In the genomic region with DNA sequence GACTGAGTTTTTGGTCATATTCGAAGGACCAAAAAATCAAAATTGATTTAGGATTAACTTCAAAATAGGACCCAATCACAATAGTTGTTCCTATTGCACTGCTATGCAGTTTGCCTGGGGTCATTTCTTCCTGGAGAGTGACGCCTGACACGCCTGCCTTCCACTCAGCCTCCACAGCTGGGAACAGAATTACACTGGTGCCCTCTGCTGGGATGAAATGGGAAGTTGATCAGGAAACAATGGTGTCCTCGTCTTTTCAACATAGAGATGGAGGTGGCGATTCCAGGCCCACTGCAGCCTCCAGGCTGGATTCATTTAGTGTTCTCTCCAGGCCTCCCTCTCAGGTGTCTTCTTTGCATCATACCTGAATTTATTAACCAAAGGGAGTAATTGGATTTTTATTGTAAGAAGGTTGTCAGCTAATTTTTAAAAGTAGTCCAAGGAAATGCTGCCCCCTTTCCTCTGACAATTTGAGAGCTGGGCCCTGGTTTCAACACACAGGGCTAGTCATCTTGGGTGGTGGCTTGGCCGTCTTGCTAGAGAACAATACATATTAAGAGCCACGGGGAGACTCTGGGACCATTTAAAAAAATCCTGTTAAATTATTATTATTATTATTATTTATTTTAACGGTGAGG, we compare ENCODE assay signal across 8 cellular contexts.
DNase-seq lines count a peak whose midpoint lies in the region; ATAC-seq and TF ChIP-seq lines count a peak whose summit lies in the region.

No MANE protein-coding gene starts in this region.

- in situ Hi-C loops in astrocyte of the cerebellum (cut with HindIII; ENCODE audit: low sequenced_read_pairs) = no loop called here

- TF ChIP-seq POLR2A in GM18505 (IDR thresholded peaks at IDR 0.05; ENCODE audit: borderline replicate concordance, extremely low read depth, insufficient read depth, insufficient read length) = no peak

- DNase-seq in A172 (ENCODE audit: low spot score) (peak; percentile 83), NCI-H1694 (lab: John Stamatoyannopoulos, UW) (peak; percentile 69), T-helper 22 cell (ENCODE audit: low read depth) (peak; percentile 13), astrocyte of the cerebellum (ENCODE audit: low read depth) (peak; percentile 57), iPS DF 4.7 (ENCODE audit: extremely low read depth, low spot score) (peak; percentile 69), smooth muscle cell of the brain vasculature (ENCODE audit: low read depth, low spot score) (peak; percentile 43)

- TF ChIP-seq CTCF in astrocyte of the cerebellum (IDR thresholded peaks at IDR 0.05; ENCODE audit: low read depth, low read length, missing control alignments) = peak; percentile 81

- peak; percentile 88 for ATAC-seq in GM18505 (IDR thresholded peaks at IDR 0.05; ENCODE audit: unreplicated experiment)
- ATAC-seq in HG02938 (IDR thresholded peaks at IDR 0.05; ENCODE audit: unreplicated experiment) = peak; percentile 96

- no peak overlapping the region for H3K4me3 ChIP-seq in astrocyte of the cerebellum (ENCODE audit: low read depth, low read length)

Comparison
In these comparisons a context has a peak if more than half of its experiments do, and no peak if none do; other contexts are left out.
1. DNase-seq: peak in every context shown above with its lines; median percentile 83 in A172; 69 in NCI-H1694; 69 in iPS DF 4.7; 57 in astrocyte of the cerebellum; 43 in smooth muscle cell of the brain vasculature; 13 in T-helper 22 cell.